Comparison of ENCODE assay signal across 8 cellular contexts in the genomic region with DNA sequence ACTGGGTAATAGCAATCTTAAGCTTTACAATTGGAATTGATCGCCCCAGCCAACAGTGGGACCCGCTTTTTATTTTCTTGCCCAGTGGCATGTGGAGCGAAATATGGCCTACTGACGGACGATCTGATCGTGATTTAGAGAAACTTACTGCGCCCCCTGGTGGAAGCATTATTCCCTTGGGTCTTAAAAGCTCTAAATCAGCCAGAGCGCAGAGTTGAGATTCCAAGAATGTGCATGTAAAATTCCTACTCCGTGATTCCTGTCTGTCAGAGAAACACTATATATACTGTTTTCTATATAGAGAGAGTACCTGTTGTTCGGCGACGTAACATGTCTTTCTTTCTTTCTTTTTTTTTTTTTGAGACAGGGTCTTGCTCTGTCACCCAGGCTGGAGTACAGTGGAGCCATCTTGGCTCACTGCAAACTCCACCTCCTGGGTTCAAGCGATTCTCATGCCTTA. TPM values are rescaled to one million over a fixed set of nuclear protein-coding genes. Genes with fewer than 3 reads are reported as not detected.
DNase-seq lines count a peak whose midpoint lies in the region; ATAC-seq and TF ChIP-seq lines count a peak whose summit lies in the region.

No MANE protein-coding gene starts in this region.

- no peaks in the 10 kb centered on the region for H3K27me3 ChIP-seq in lung (ENCODE audit: control insufficient read depth, insufficient read depth)

- POLR2A ChIA-PET in HEK293 (lab: Yijun Ruan, JAX), result interaction anchor here (0.6 to 2.2 kb wide), 4 partner anchors 15 to 168 kb away, joined by 3 to 9 read pairs (median 6); partner anchors contain the start of genes CDC42EP2 and NEAT1

- H3K27ac ChIP-seq in HEK293 (ENCODE audit: extremely low read depth, low read depth, low read length) (no peak overlapping the region), lung (ENCODE audit: low read depth in 1 of 2, low read length in 1 of 2) (peak overlapping the region in 1 of 2 donors; percentile 34)

- H3K36me3 ChIP-seq in HEK293 (ENCODE audit: control insufficient read depth in 2 of 2, insufficient read depth in 1 of 2, low read length in 2 of 2), result no peaks in the 10 kb centered on the region
- H3K36me3 ChIP-seq in lung (ENCODE audit: control insufficient read depth in 2 of 2, insufficient read depth in 2 of 2, low read length in 2 of 2), result no peaks in the 10 kb centered on the region

- H3K4me3 ChIP-seq in HEK293 (ENCODE audit: low read depth, low read length), result no peak overlapping the region
- H3K4me3 ChIP-seq in lung, result no peak overlapping the region

- ATAC-seq in lung (ENCODE audit: insufficient read depth, low FRiP score) (no peak), HG03439 (IDR thresholded peaks at IDR 0.05; ENCODE audit: unreplicated experiment) (no peak)

- peak; percentile 66 for DNase-seq in AG20443 (ENCODE audit: low spot score)
- peak; percentile 80 for DNase-seq in NCI-H526 treated with DMSO at 0.1 percent for 48 hours (lab: John Stamatoyannopoulos, UW)
- peak; percentile 65 to 90 for DNase-seq in activated CD4-positive, alpha-beta T cell treated with anti-CD3 and anti-CD28 coated beads, Interleukin-2, amount 50 U/mL, for 24 hours (ENCODE audit: low read depth in 1 of 2, low spot score in 1 of 2)
- DNase-seq in dermis microvascular lymphatic vessel endothelial cell (ENCODE audit: low read depth in 2 of 2), result peak; percentile 90 to 95
- DNase-seq in lung (ENCODE audit: low spot score), result peak; percentile 89
- peak; percentile 86 for DNase-seq in stimulated activated CD8-positive, alpha-beta memory T cell treated with anti-CD3 and anti-CD28 coated beads, Interleukin-12 subunit alpha, Interleukin-12 subunit beta, amount 100 ng/mL, for 1 hour (ENCODE audit: low read depth)

- no peaks in the 10 kb centered on the region for H3K9me3 ChIP-seq in HEK293 (ENCODE audit: control insufficient read depth, insufficient read depth, low read depth, low read length)
- H3K9me3 ChIP-seq in lung (ENCODE audit: control insufficient read depth in 2 of 2, insufficient read depth in 1 of 2, low read length in 1 of 2), result no peaks in the 10 kb centered on the region

- WGBS in lung, 2 donors, result 9% methylated on average over 13 of the region's 13 CpGs

- CTCF ChIA-PET in HEK293 (lab: Yijun Ruan, JAX), result interaction anchor here (0.6 to 11.7 kb wide), 41 partner anchors 9 to 386 kb away, joined by 3 to 206 read pairs (median 5); partner anchors contain the start of genes ARL2, CDC42EP2 and POLA2

- H3K4me1 ChIP-seq in HEK293 (ENCODE audit: control insufficient read depth, insufficient read depth, low read length) (no peaks in the 10 kb centered on the region), lung (ENCODE audit: control insufficient read depth in 2 of 2, insufficient read depth in 2 of 2, low read length in 2 of 2) (peaks cover 0 to 4% of the 10 kb centered on the region in 2 donors)

- no peak for TF ChIP-seq CTCF in HEK293 (tag by site-specific recombination; IDR thresholded peaks at IDR 0.05)
- TF ChIP-seq CTCF in lung (IDR thresholded peaks at IDR 0.05; ENCODE audit: control extremely low read depth, extremely low read depth), result peak; percentile 93

TF ChIP-seq in HEK293, 187 proteins besides CTCF, POLR2A, EP300 and RAD21 (continues in another document):
- TF ChIP-seq ZNF624 (tag by site-specific recombination; IDR thresholded peaks at IDR 0.05) (no peak), ZNF157 (tag by site-specific recombination; IDR thresholded peaks at IDR 0.05) (no peak), ZNF214 (tag by site-specific recombination; IDR thresholded peaks at IDR 0.05; ENCODE audit: borderline replicate concordance) (no peak), ZNF19 (tag by site-specific recombination; IDR thresholded peaks at IDR 0.05; ENCODE audit: low read depth) (no peak), ZNF660 (tag by site-specific recombination; IDR thresholded peaks at IDR 0.05) (peak; percentile 77; the same call in 1 of the 2 replicates), ZBTB20 (tag by site-specific recombination; IDR thresholded peaks at IDR 0.05) (0 out of 2 replicates have a peak, but pooled peaks have one; percentile 30), ZNF175 (tag by site-specific recombination; IDR thresholded peaks at IDR 0.05) (no peak), ZNF394 (tag by site-specific recombination; IDR thresholded peaks at IDR 0.05; ENCODE audit: borderline replicate concordance) (0 out of 2 replicates have a peak, but pooled peaks have one; percentile 7), ZNF473 (tag by site-specific recombination; IDR thresholded peaks at IDR 0.05) (no peak), ZNF555 (tag by site-specific recombination; conservative IDR thresholded peaks at IDR 0.05) (no peak), ZNF785 (tag by site-specific recombination; IDR thresholded peaks at IDR 0.05) (no peak), ZNF623 (tag by site-specific recombination; IDR thresholded peaks at IDR 0.05) (no peak), YY2 (tag by site-specific recombination; IDR thresholded peaks at IDR 0.05) (no peak), ZNF155 (tag by site-specific recombination; IDR thresholded peaks at IDR 0.05) (no peak), HOXA7 (CRISPR knock-in tag; IDR thresholded peaks at IDR 0.05; ENCODE audit: borderline replicate concordance) (no peak), ZNF335 (tag by site-specific recombination; conservative IDR thresholded peaks at IDR 0.05) (peak; percentile 66), ZNF16 (tag by site-specific recombination; IDR thresholded peaks at IDR 0.05; ENCODE audit: low read depth) (no peak), KLF10 (tag by site-specific recombination; IDR thresholded peaks at IDR 0.05) (no peak), ZNF777 (tag by site-specific recombination; IDR thresholded peaks at IDR 0.05; ENCODE audit: borderline replicate concordance) (no peak), ZNF791 (tag by site-specific recombination; IDR thresholded peaks at IDR 0.05) (no peak), ZBTB8A (tag by site-specific recombination; IDR thresholded peaks at IDR 0.05) (no peak), GFI1B (tag by site-specific recombination; IDR thresholded peaks at IDR 0.05) (no peak), ZNF114 (tag by site-specific recombination; IDR thresholded peaks at IDR 0.05) (no peak), ZBTB44 (tag by site-specific recombination; IDR thresholded peaks at IDR 0.05) (no peak), ZFP3 (tag by site-specific recombination; IDR thresholded peaks at IDR 0.05; ENCODE audit: low read depth) (no peak)
- TF ChIP-seq, protein P1, sequence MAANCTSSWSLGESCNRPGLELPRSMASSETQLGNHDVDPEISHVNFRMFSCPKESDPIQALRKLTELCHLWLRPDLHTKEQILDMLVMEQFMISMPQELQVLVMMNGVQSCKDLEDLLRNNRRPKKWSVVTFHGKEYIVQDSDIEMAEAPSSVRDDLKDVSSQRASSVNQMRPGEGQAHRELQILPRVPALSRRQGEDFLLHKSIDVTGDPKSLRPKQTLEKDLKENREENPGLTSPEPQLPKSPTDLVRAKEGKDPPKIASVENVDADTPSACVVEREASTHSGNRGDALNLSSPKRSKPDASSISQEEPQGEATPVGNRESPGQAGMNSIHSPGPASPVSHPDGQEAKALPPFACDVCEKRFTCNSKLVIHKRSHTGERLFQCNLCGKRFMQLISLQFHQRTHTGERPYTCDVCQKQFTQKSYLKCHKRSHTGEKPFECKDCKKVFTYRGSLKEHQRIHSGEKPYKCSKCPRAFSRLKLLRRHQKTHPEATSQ (tag by site-specific recombination; IDR thresholded peaks at IDR 0.05), result no peak
- TF ChIP-seq, protein P2, sequence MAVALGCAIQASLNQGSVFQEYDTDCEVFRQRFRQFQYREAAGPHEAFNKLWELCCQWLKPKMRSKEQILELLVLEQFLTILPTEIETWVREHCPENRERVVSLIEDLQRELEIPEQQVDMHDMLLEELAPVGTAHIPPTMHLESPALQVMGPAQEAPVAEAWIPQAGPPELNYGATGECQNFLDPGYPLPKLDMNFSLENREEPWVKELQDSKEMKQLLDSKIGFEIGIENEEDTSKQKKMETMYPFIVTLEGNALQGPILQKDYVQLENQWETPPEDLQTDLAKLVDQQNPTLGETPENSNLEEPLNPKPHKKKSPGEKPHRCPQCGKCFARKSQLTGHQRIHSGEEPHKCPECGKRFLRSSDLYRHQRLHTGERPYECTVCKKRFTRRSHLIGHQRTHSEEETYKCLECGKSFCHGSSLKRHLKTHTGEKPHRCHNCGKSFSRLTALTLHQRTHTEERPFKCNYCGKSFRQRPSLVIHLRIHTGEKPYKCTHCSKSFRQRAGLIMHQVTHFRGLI (tag by site-specific recombination; IDR thresholded peaks at IDR 0.05), result no peak

RNA-seq across cellular contexts. Expression of gene DPF2, which starts 3.7 kb away (rescaled TPM):
- total RNA-seq in dermis microvascular lymphatic vessel endothelial cell (18.5 and 32.1 TPM in 2 replicates), lung (10 to 100 TPM; 44.6 to 53.2 TPM)
- 10 to 100 TPM; 21.5 to 25.0 TPM for polyA plus RNA-seq in lung

RNA-seq across cellular contexts. Expression of gene CDC42EP2, which starts 15.3 kb away (rescaled TPM):
- total RNA-seq in dermis microvascular lymphatic vessel endothelial cell (6.4 and 7.8 TPM in 2 replicates), lung (10 to 100 TPM in 1 of 2 donors, 1 to 10 TPM in 1; 9.2 to 28.9 TPM)
- 10 to 100 TPM; 23.4 to 35.0 TPM for polyA plus RNA-seq in lung

RNA-seq across cellular contexts. Expression of gene TIGD3, which starts 24.6 kb away (rescaled TPM):
- total RNA-seq in dermis microvascular lymphatic vessel endothelial cell, result under 0.01 and 0.26 TPM in 2 replicates
- under 1 TPM in 1 of 2 donors, not detected in 1; 0.21 TPM for total RNA-seq in lung
- polyA plus RNA-seq in lung, result under 1 TPM; 0.24 to 0.27 TPM

RNA-seq across cellular contexts. Expression of gene SLC25A45, which starts 52.5 kb away (rescaled TPM):
- total RNA-seq in dermis microvascular lymphatic vessel endothelial cell, result 1.6 and 1.7 TPM in 2 replicates
- total RNA-seq in lung, result 10 to 100 TPM in 1 of 2 donors, 1 to 10 TPM in 1; 7.3 to 15.6 TPM
- 1 to 10 TPM; 5.5 to 9.0 TPM for polyA plus RNA-seq in lung

RNA-seq across cellular contexts. Expression of gene FRMD8, which starts 56.5 kb away (rescaled TPM):
- 75.4 and 85.1 TPM in 2 replicates for total RNA-seq in dermis microvascular lymphatic vessel endothelial cell
- total RNA-seq in lung, result 10 to 100 TPM; 18.5 to 39.9 TPM
- 10 to 100 TPM; 15.8 to 25.7 TPM for polyA plus RNA-seq in lung
